In genomic region chr2:23418490-23418911, GRCh38 we compare ENCODE assay signal across 1 cellular context.
A peak's percentile ranks its signal among the peaks of the same experiment; 100 is the strongest.
TF ChIP-seq lines count a peak whose summit lies in the region.

No MANE protein-coding gene starts in this region.

TF ChIP-seq in IMR-90, 13 proteins besides CTCF, POLR2A, EP300 and RAD21:
- peak; percentile 84 for TF ChIP-seq MAFK (IDR thresholded peaks at IDR 0.05; ENCODE audit: low read depth, low read length)
- no peak for TF ChIP-seq SMC3 (IDR thresholded peaks at IDR 0.05; ENCODE audit: low read depth, low read length)
- TF ChIP-seq RFX5 (IDR thresholded peaks at IDR 0.05; ENCODE audit: low read depth, low read length) = no peak
- peak; percentile 17 for TF ChIP-seq RCOR1 (IDR thresholded peaks at IDR 0.05; ENCODE audit: insufficient replicate concordance, low read length)
- no peak for TF ChIP-seq USF2 (IDR thresholded peaks at IDR 0.05; ENCODE audit: low read depth, low read length)
- peak; percentile 19; the same call in 1 of the 2 replicates for TF ChIP-seq MXI1 (IDR thresholded peaks at IDR 0.05; ENCODE audit: borderline replicate concordance, low read depth, low read length)
- 0 out of 2 replicates have a peak, but pooled peaks have one; percentile 11 for TF ChIP-seq MAZ (IDR thresholded peaks at IDR 0.05; ENCODE audit: borderline replicate concordance, low read depth, low read length)
- TF ChIP-seq FOS (IDR thresholded peaks at IDR 0.05; ENCODE audit: low read depth, low read length) = peak; percentile 87
- peak; percentile 33 for TF ChIP-seq BHLHE40 (IDR thresholded peaks at IDR 0.05; ENCODE audit: low read depth, low read length)
- TF ChIP-seq ELK1 (IDR thresholded peaks at IDR 0.05; ENCODE audit: borderline replicate concordance, low read depth, low read length) = no peak
- TF ChIP-seq NFE2L2 (IDR thresholded peaks at IDR 0.05; ENCODE audit: low read depth, low read length) = no peak
- peak; percentile 89 for TF ChIP-seq CEBPB (IDR thresholded peaks at IDR 0.05; ENCODE audit: low read depth, low read length)
- TF ChIP-seq CHD1 (IDR thresholded peaks at IDR 0.05; ENCODE audit: low read depth, low read length) = no peak
